Comparison of ENCODE assay signal across 8 cellular contexts in the genomic region with DNA sequence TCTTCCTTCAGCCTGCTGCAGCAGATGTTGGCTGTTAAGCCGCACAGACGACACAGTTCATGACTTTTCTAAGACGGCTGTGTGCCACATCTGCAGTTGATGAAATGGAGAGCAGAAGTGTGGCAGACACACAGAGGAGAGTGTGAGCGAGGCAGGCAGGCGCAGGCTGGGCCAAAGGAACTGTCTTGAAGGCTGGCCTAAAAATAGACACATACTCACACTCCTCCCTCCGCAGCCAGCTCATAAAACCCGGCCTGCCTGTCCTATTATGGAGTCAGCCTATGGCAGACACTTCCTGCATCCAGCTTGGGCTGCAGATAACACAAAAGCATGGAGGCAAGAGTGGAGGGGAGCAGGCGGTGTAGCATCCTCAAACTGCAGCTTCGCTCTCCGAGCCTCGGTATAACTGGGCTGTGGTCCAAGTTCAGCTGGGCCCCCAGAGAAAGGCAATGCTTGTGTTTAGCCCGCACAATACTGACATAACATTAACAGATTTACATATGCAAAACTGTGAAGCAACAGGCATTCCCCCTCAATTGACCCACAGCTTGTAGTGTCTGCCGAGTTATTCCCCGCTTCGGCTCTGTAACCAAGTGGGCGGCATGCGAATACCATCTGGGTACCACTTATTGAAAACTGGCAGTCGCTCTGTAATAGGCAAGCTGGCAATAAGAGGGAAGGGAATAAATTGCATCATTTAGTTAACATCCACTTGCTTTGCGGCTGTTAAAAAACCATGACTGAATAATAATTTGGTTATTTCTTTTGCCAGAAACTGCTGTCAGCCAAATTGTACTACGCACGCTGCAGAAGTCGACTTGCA. TPM values are rescaled to one million over a fixed set of nuclear protein-coding genes. Genes with fewer than 3 reads are reported as not detected.
DNase-seq lines count a peak whose midpoint lies in the region; ATAC-seq and TF ChIP-seq lines count a peak whose summit lies in the region.

No MANE protein-coding gene starts in this region.

- ATAC-seq in GM18502 (IDR thresholded peaks at IDR 0.05; ENCODE audit: poor library complexity, unreplicated experiment) = peak; percentile 77
- ATAC-seq in HG02884 (IDR thresholded peaks at IDR 0.05; ENCODE audit: unreplicated experiment) = peak; percentile 52
- ATAC-seq in GM19455 (IDR thresholded peaks at IDR 0.05; ENCODE audit: unreplicated experiment) = no peak

- peak; percentile 45 for DNase-seq in ecto neural progenitor cell (ENCODE audit: low spot score)
- DNase-seq in midbrain (lab: John Stamatoyannopoulos, UW) = peak; percentile 72
- DNase-seq in NCI-H146 (lab: John Stamatoyannopoulos, UW) = no peak
- DNase-seq in stimulated activated CD4-positive, alpha-beta T cell treated with anti-CD3 and anti-CD28 coated beads, Interleukin-4, amount 100 ng/mL, for 1 hour = no peak

TF ChIP-seq in PFSK-1, 5 proteins besides CTCF, POLR2A, EP300 and RAD21:
- TF ChIP-seq, protein P1, sequence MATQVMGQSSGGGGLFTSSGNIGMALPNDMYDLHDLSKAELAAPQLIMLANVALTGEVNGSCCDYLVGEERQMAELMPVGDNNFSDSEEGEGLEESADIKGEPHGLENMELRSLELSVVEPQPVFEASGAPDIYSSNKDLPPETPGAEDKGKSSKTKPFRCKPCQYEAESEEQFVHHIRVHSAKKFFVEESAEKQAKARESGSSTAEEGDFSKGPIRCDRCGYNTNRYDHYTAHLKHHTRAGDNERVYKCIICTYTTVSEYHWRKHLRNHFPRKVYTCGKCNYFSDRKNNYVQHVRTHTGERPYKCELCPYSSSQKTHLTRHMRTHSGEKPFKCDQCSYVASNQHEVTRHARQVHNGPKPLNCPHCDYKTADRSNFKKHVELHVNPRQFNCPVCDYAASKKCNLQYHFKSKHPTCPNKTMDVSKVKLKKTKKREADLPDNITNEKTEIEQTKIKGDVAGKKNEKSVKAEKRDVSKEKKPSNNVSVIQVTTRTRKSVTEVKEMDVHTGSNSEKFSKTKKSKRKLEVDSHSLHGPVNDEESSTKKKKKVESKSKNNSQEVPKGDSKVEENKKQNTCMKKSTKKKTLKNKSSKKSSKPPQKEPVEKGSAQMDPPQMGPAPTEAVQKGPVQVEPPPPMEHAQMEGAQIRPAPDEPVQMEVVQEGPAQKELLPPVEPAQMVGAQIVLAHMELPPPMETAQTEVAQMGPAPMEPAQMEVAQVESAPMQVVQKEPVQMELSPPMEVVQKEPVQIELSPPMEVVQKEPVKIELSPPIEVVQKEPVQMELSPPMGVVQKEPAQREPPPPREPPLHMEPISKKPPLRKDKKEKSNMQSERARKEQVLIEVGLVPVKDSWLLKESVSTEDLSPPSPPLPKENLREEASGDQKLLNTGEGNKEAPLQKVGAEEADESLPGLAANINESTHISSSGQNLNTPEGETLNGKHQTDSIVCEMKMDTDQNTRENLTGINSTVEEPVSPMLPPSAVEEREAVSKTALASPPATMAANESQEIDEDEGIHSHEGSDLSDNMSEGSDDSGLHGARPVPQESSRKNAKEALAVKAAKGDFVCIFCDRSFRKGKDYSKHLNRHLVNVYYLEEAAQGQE (IDR thresholded peaks at IDR 0.05; ENCODE audit: insufficient read depth in 1 of 2, low read depth in 2 of 2, low read length in 2 of 2) = 0 out of 4 replicates have a peak, but pooled peaks of 1 of the 2 experiments have one; percentile 52
- TF ChIP-seq TAF1 (IDR thresholded peaks at IDR 0.05; ENCODE audit: borderline replicate concordance, insufficient read depth, low read length) (peak; percentile 62; the same call in 1 of the 2 replicates), SIN3A (IDR thresholded peaks at IDR 0.05; ENCODE audit: borderline replicate concordance, insufficient read depth, low read length) (no peak), FOXP2 (optimal IDR thresholded peaks at IDR 0.05; ENCODE audit: borderline replicate concordance, extremely low read depth, extremely low read length, insufficient read depth) (peak; percentile 36), POLR2AphosphoS5 (IDR thresholded peaks at IDR 0.05; ENCODE audit: low read depth, low read length) (peak; percentile 77)

RNA-seq across cellular contexts. Expression of a gene that starts 40.8 kb away (rescaled TPM):
- polyA plus RNA-seq in PFSK-1 (2012; ENCODE audit: insufficient read length, low read depth) = 11.1 TPM

Comparison
In these comparisons a context has a peak if more than half of its experiments do, and no peak if none do; other contexts are left out.
1. DNase-seq: peak in ecto neural progenitor cell (single experiment) and midbrain (single experiment); none in NCI-H146 (single experiment) and stimulated activated CD4-positive, alpha-beta T cell treated with anti-CD3 and anti-CD28 coated beads, Interleukin-4, amount 100 ng/mL, for 1 hour (single experiment).